Comparison of ENCODE assay signal across 35 cellular contexts in genomic region chr6:144402750-144403149, GRCh38.
"Had no signal": no experiment of that assay in that cellular context is flagged by ENCODE, and none has a peak within 500 bp of the region (broad histone marks: within the 10 kb centered on the region; RNA-seq: fewer than 3 reads in every experiment).

No MANE protein-coding gene starts in this region.

- H3K4me1 ChIP-seq: colonic mucosa had no signal

- H3K27me3 ChIP-seq: adrenal gland, body of pancreas, colonic mucosa, foreskin keratinocyte, gastrocnemius medialis, heart left ventricle had no signal

- H3K4me3 ChIP-seq: adrenal gland, body of pancreas, colonic mucosa, gastrocnemius medialis, heart left ventricle had no signal

- DNase-seq: activated CD4-positive, alpha-beta memory T cell treated with anti-CD3 and anti-CD28 coated beads for 36 hours; activated CD4-positive, alpha-beta T cell treated with anti-CD3 and anti-CD28 coated beads for 36 hours; activated CD4-positive, alpha-beta T cell treated with anti-CD3 and anti-CD28 coated beads, Interleukin-2, amount 10 ng/mL, durations not matched to agents 24 days and 14 days; activated CD4-positive, CD25-positive, alpha-beta regulatory T cell; activated CD4-positive, CD25-positive, alpha-beta regulatory T cell treated with anti-CD3 and anti-CD28 coated beads, Interleukin-2, amount 50 U/mL, for 72 hours; activated CD8-positive, alpha-beta memory T cell treated with anti-CD3 and anti-CD28 coated beads, Interleukin-2, amount 10 ng/mL, durations not matched to agents 7 days and 5 days; activated CD8-positive, alpha-beta memory T cell treated with anti-CD3 and anti-CD28 coated beads, Interleukin-2, amount 50 U/mL, for 4 hours; activated CD8-positive, alpha-beta T cell treated with anti-CD3 and anti-CD28 coated beads, Interleukin-2, amount 10 ng/mL, durations not matched to agents 7 days and 5 days; activated effector memory CD4-positive, alpha-beta T cell treated with anti-CD3 and anti-CD28 coated beads, Interleukin-2, amount 50 U/mL, for 16 hours; activated naive CD4-positive, alpha-beta T cell treated with anti-CD3 and anti-CD28 coated beads for 36 hours; activated naive CD8-positive, alpha-beta T cell treated with anti-CD3 and anti-CD28 coated beads for 36 hours; activated naive CD8-positive, alpha-beta T cell treated with anti-CD3 and anti-CD28 coated beads, Interleukin-2, amount 50 U/mL, for 24 hours; activated T-cell treated with anti-CD3 and anti-CD28 coated beads, Interleukin-2, amount 50 U/mL, for 1 hour; activated T-cell treated with anti-CD3 and anti-CD28 coated beads, Interleukin-2, amount 50 U/mL, for 48 hours; adrenal gland; amygdala; aorta; body of pancreas; central memory CD4-positive, alpha-beta T cell; cerebellar nuclear complex; colonic mucosa; effector CD8-positive, alpha-beta T cell; foreskin keratinocyte; gastrocnemius medialis; glutamatergic neuron; heart left ventricle; T-helper 17 cell; T1000; WERI-Rb-1 had no signal

- H3K4me3 Mint-ChIP-seq: activated CD4-positive, alpha-beta memory T cell treated with anti-CD3 and anti-CD28 coated beads for 36 hours; activated CD4-positive, alpha-beta T cell treated with anti-CD3 and anti-CD28 coated beads for 36 hours; activated CD4-positive, alpha-beta T cell treated with anti-CD3 and anti-CD28 coated beads, Interleukin-2, amount 10 ng/mL, durations not matched to agents 24 days and 14 days; activated CD8-positive, alpha-beta memory T cell treated with anti-CD3 and anti-CD28 coated beads, Interleukin-2, amount 10 ng/mL, durations not matched to agents 7 days and 5 days; activated CD8-positive, alpha-beta T cell treated with anti-CD3 and anti-CD28 coated beads, Interleukin-2, amount 10 ng/mL, durations not matched to agents 7 days and 5 days; activated naive CD4-positive, alpha-beta T cell treated with anti-CD3 and anti-CD28 coated beads for 36 hours; activated naive CD4-positive, alpha-beta T cell treated with anti-CD3 and anti-CD28 coated beads, Interleukin-2, amount 50 U/mL, for 24 hours; activated naive CD8-positive, alpha-beta T cell treated with anti-CD3 and anti-CD28 coated beads for 36 hours; activated naive CD8-positive, alpha-beta T cell treated with anti-CD3 and anti-CD28 coated beads, Interleukin-2, amount 50 U/mL, for 24 hours; activated T-helper 1 cell treated with anti-CD3 and anti-CD28 coated beads, Interleukin-12 subunit alpha, Interleukin-12 subunit beta, Interleukin-2, Interleukin-4 antibody, amounts not matched to agents 30 ng/mL and 10 ng/mL and 1 ng/mL, durations not matched to agents 14 hours and 24 hours and 36 hours; T-helper 17 cell; T-helper 2 cell treated with Interferon-gamma antibody and Interleukin-4, amounts not matched to agents 5 μg/mL and 100 μg/mL, for 36 hours had no signal

- FAIRE-seq: endometrium had no signal

- ATAC-seq: activated CD4-positive, alpha-beta T cell treated with anti-CD3 and anti-CD28 coated beads for 36 hours; activated CD8-positive, alpha-beta memory T cell treated with anti-CD3 and anti-CD28 coated beads, Interleukin-2, amount 10 ng/mL, durations not matched to agents 7 days and 5 days; activated CD8-positive, alpha-beta T cell treated with anti-CD3 and anti-CD28 coated beads, Interleukin-2, amount 10 ng/mL, durations not matched to agents 7 days and 5 days; activated naive CD8-positive, alpha-beta T cell treated with anti-CD3 and anti-CD28 coated beads, Interleukin-2, amount 50 U/mL, for 24 hours; body of pancreas; esophagus mucosa; foreskin keratinocyte; gastrocnemius medialis; heart left ventricle; T-helper 17 cell had no signal

- H3K9me3 ChIP-seq: adrenal gland, body of pancreas, colonic mucosa, gastrocnemius medialis had no signal

- H3K36me3 ChIP-seq: adrenal gland, colonic mucosa, gastrocnemius medialis, WERI-Rb-1 had no signal

- H3K9me3 Mint-ChIP-seq: activated naive CD4-positive, alpha-beta T cell treated with anti-CD3 and anti-CD28 coated beads, Interleukin-2, amount 50 U/mL, for 24 hours had no signal

- H3K27me3 Mint-ChIP-seq: activated CD4-positive, alpha-beta memory T cell treated with anti-CD3 and anti-CD28 coated beads for 36 hours; activated CD4-positive, alpha-beta T cell treated with anti-CD3 and anti-CD28 coated beads for 36 hours; activated CD4-positive, alpha-beta T cell treated with anti-CD3 and anti-CD28 coated beads, Interleukin-2, amount 10 ng/mL, durations not matched to agents 24 days and 14 days; activated CD8-positive, alpha-beta memory T cell treated with anti-CD3 and anti-CD28 coated beads, Interleukin-2, amount 10 ng/mL, durations not matched to agents 7 days and 5 days; activated naive CD4-positive, alpha-beta T cell treated with anti-CD3 and anti-CD28 coated beads, Interleukin-2, amount 50 U/mL, for 24 hours; activated naive CD8-positive, alpha-beta T cell treated with anti-CD3 and anti-CD28 coated beads for 36 hours; activated naive CD8-positive, alpha-beta T cell treated with anti-CD3 and anti-CD28 coated beads, Interleukin-2, amount 50 U/mL, for 24 hours; T-helper 17 cell had no signal

- H3K27ac ChIP-seq: adrenal gland, body of pancreas, colonic mucosa, foreskin keratinocyte, gastrocnemius medialis, heart left ventricle, WERI-Rb-1 had no signal

- H3K27ac Mint-ChIP-seq: activated CD4-positive, alpha-beta memory T cell treated with anti-CD3 and anti-CD28 coated beads for 36 hours; activated CD4-positive, alpha-beta T cell treated with anti-CD3 and anti-CD28 coated beads for 36 hours; activated CD4-positive, alpha-beta T cell treated with anti-CD3 and anti-CD28 coated beads, Interleukin-2, amount 10 ng/mL, durations not matched to agents 24 days and 14 days; activated CD8-positive, alpha-beta memory T cell treated with anti-CD3 and anti-CD28 coated beads, Interleukin-2, amount 10 ng/mL, durations not matched to agents 7 days and 5 days; activated CD8-positive, alpha-beta T cell treated with anti-CD3 and anti-CD28 coated beads, Interleukin-2, amount 10 ng/mL, durations not matched to agents 7 days and 5 days; activated naive CD4-positive, alpha-beta T cell treated with anti-CD3 and anti-CD28 coated beads for 36 hours; activated naive CD4-positive, alpha-beta T cell treated with anti-CD3 and anti-CD28 coated beads, Interleukin-2, amount 50 U/mL, for 24 hours; activated naive CD8-positive, alpha-beta T cell treated with anti-CD3 and anti-CD28 coated beads for 36 hours; activated naive CD8-positive, alpha-beta T cell treated with anti-CD3 and anti-CD28 coated beads, Interleukin-2, amount 50 U/mL, for 24 hours; activated T-helper 1 cell treated with anti-CD3 and anti-CD28 coated beads, Interleukin-12 subunit alpha, Interleukin-12 subunit beta, Interleukin-2, Interleukin-4 antibody, amounts not matched to agents 30 ng/mL and 10 ng/mL and 1 ng/mL, durations not matched to agents 14 hours and 24 hours and 36 hours; activated T-helper 2 cell treated with anti-CD3 and anti-CD28 coated beads, Interferon-gamma antibody, Interleukin-2, Interleukin-4, amounts not matched to agents 10 μg/mL and 5 μg/mL and 100 μg/mL, durations not matched to agents 14 hours and 24 hours and 36 hours; T-helper 17 cell; T-helper 2 cell treated with Interferon-gamma antibody and Interleukin-4, amounts not matched to agents 5 μg/mL and 100 μg/mL, for 36 hours had no signal
